In genomic region chr2:235640900-235641299, GRCh38 we compare ENCODE assay signal across 13 cellular contexts.
A peak's percentile ranks its signal among the peaks of the same experiment; 100 is the strongest.
DNase-seq lines count a peak whose midpoint lies in the region; ATAC-seq and TF ChIP-seq lines count a peak whose summit lies in the region.
"Had no signal": no experiment of that assay in that cellular context is flagged by ENCODE, and none has a peak within 500 bp of the region (broad histone marks: within the 10 kb centered on the region; RNA-seq: fewer than 3 reads in every experiment).

No MANE protein-coding gene starts in this region.

- ATAC-seq in heart right ventricle, result no peak
- ATAC-seq in left ventricle myocardium superior, result no peak
- ATAC-seq in right lobe of liver, result no peak
- ATAC-seq in HG02884 (IDR thresholded peaks at IDR 0.05; ENCODE audit: unreplicated experiment), result no peak
- ATAC-seq: A549; activated naive CD4-positive, alpha-beta T cell treated with anti-CD3 and anti-CD28 coated beads, Interleukin-2, amount 50 U/mL, for 72 hours; stimulated activated naive CD8-positive, alpha-beta T cell treated with anti-CD3 and anti-CD28 coated beads, Interleukin-15, Interleukin-2, amounts not matched to agents 100 U/mL and 50 U/mL, for 24 hours had no signal

- TF ChIP-seq POLR2A in prostate gland (IDR thresholded peaks at IDR 0.05) (no peak), vagina (IDR thresholded peaks at IDR 0.05) (no peak), right lobe of liver (IDR thresholded peaks at IDR 0.05) (no peak)

- intact Hi-C loops in heart right ventricle (cut with DNase I) (loop anchor here in 1 of 10 donors (5.0 kb wide), 1 partner anchor 39 kb away; no protein-coding TSS in a partner anchor), left ventricle myocardium superior (cut with micrococcal nuclease) (no loop called here), dorsolateral prefrontal cortex (cut with DNase I) (no loop called here), prostate gland (cut with DNase I) (no loop called here), vagina (cut with DNase I) (loop anchor here (5.0 kb wide), 1 partner anchor 279 kb away; no protein-coding TSS in a partner anchor), right lobe of liver (cut with DNase I) (no loop called here)

- TF ChIP-seq CTCF in heart right ventricle (IDR thresholded peaks at IDR 0.05), result no peak
- TF ChIP-seq CTCF in dorsolateral prefrontal cortex (IDR thresholded peaks at IDR 0.05 in 54 of 56, conservative IDR thresholded peaks at IDR 0.05 in 2 of 56; ENCODE audit: low read depth in 1 of 56, partially characterized antibody in 56 of 56), result no peak
- no peak for TF ChIP-seq CTCF in prostate gland (IDR thresholded peaks at IDR 0.05)
- no peak for TF ChIP-seq CTCF in vagina (IDR thresholded peaks at IDR 0.05)
- no peak for TF ChIP-seq CTCF in right lobe of liver (IDR thresholded peaks at IDR 0.05)

- DNase-seq in heart right ventricle (no peak), left ventricle myocardium superior (no peak), dorsolateral prefrontal cortex (no peak), prostate gland (ENCODE audit: low spot score) (no peak), vagina (ENCODE audit: extremely low spot score in 2 of 2) (no peak), right lobe of liver (no peak), NCI-H526 (lab: John Stamatoyannopoulos, UW) (no peak)
- DNase-seq: cerebellar nuclear complex; NCI-H2171 treated with DMSO at 0.1 percent for 48 hours; stimulated activated naive CD8-positive, alpha-beta T cell treated with anti-CD3 and anti-CD28 coated beads, Interleukin-15, Interleukin-2, amounts not matched to agents 100 U/mL and 50 U/mL, for 24 hours had no signal

- no peaks in the 10 kb centered on the region for H3K27me3 ChIP-seq in heart right ventricle
- no peaks in the 10 kb centered on the region for H3K27me3 ChIP-seq in dorsolateral prefrontal cortex
- no peaks in the 10 kb centered on the region for H3K27me3 ChIP-seq in prostate gland (replicated peaks; ENCODE audit: insufficient read depth)
- H3K27me3 ChIP-seq in vagina, result no peaks in the 10 kb centered on the region
- H3K27me3 ChIP-seq in right lobe of liver, result no peaks in the 10 kb centered on the region

- H3K36me3 ChIP-seq in heart right ventricle, result no peaks in the 10 kb centered on the region
- H3K36me3 ChIP-seq in prostate gland, result no peaks in the 10 kb centered on the region
- no peaks in the 10 kb centered on the region for H3K36me3 ChIP-seq in vagina
- no peaks in the 10 kb centered on the region for H3K36me3 ChIP-seq in right lobe of liver

- 51 to 64% methylated on average over 3 of the region's 3 CpGs for WGBS in heart right ventricle, 2 donors
- WGBS in prostate gland, result 27% methylated on average over 3 of the region's 3 CpGs
- 76% methylated on average over 3 of the region's 3 CpGs for whole genome bisulfite sequencing in right lobe of liver (ENCODE audit: insufficient coverage, low coverage, low lambda C conversion rate, missing lambda C conversion rate)

- H3K27ac ChIP-seq in heart right ventricle (peak overlapping the region in 9 of 10 donors; percentile 3 to 80 (median 74)), dorsolateral prefrontal cortex (peak overlapping the region; percentile 74 to 99 (median 96)), prostate gland (peak overlapping the region; percentile 21 to 42), vagina (peak overlapping the region; percentile 83), right lobe of liver (no peak overlapping the region)
- H3K27ac ChIP-seq: A549 had no signal

- H3K4me3 ChIP-seq in heart right ventricle, result no peak overlapping the region
- no peak overlapping the region for H3K4me3 ChIP-seq in dorsolateral prefrontal cortex
- H3K4me3 ChIP-seq in prostate gland, result no peak overlapping the region
- no peak overlapping the region for H3K4me3 ChIP-seq in vagina
- H3K4me3 ChIP-seq in right lobe of liver, result no peak overlapping the region
- H3K4me3 ChIP-seq: A549 had no signal

- H3K9me3 ChIP-seq in heart right ventricle (no peaks in the 10 kb centered on the region), prostate gland (no peaks in the 10 kb centered on the region), vagina (no peaks in the 10 kb centered on the region), right lobe of liver (no peaks in the 10 kb centered on the region)
- H3K9me3 ChIP-seq: A549 had no signal

- peaks cover 17 to 71% (median 46%) of the 10 kb centered on the region in 9 donors for H3K4me1 ChIP-seq in heart right ventricle
- no peaks in the 10 kb centered on the region for H3K4me1 ChIP-seq in prostate gland (replicated peaks)
- H3K4me1 ChIP-seq in vagina, result peaks cover 46% of the 10 kb centered on the region
- H3K4me1 ChIP-seq in right lobe of liver, result no peaks in the 10 kb centered on the region

Comparison
In these comparisons a context has a peak if more than half of its experiments do, and no peak if none do; other contexts are left out.
1. H3K27ac ChIP-seq: peak in heart right ventricle (9 of 10), dorsolateral prefrontal cortex (59 of 59), prostate gland (2 of 2) and vagina (single experiment); none in right lobe of liver (0 of 3).